Comparison of ENCODE assay signal across 4 cellular contexts in the genomic region with DNA sequence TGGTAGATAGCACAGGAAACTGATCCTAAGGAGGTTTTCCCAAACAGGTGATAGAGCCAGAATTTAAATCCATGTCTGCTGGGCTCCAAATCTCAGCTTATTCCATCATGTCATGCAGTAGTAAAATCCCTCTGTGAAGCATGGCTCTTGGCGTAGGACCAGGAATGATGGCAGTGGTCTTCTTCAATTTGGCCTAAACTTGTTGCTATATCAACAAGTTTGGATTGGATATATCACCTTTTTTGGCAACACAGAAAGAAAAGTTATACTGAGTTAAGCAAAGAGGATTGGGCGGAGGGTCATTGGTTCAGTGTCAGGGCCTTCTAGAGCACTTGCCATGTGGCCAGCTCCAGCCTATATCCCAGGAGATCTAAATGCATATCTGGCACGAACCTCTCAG.
"Had no signal": no experiment of that assay in that cellular context is flagged by ENCODE, and none has a peak within 500 bp of the region (broad histone marks: within the 10 kb centered on the region; RNA-seq: fewer than 3 reads in every experiment).

No MANE protein-coding gene starts in this region.

- H3K4me3 ChIP-seq: GM23248, GM23338, HAP-1 had no signal

- H3K9me3 ChIP-seq: HAP-1 had no signal

- ATAC-seq: GM23338, HCT116 had no signal

- H3K36me3 ChIP-seq: HAP-1 had no signal

- H3K27ac ChIP-seq: GM23248 had no signal

- H3K4me1 ChIP-seq: HAP-1 had no signal
